31 cellular contexts compared by ENCODE assay signal in the genomic region with DNA sequence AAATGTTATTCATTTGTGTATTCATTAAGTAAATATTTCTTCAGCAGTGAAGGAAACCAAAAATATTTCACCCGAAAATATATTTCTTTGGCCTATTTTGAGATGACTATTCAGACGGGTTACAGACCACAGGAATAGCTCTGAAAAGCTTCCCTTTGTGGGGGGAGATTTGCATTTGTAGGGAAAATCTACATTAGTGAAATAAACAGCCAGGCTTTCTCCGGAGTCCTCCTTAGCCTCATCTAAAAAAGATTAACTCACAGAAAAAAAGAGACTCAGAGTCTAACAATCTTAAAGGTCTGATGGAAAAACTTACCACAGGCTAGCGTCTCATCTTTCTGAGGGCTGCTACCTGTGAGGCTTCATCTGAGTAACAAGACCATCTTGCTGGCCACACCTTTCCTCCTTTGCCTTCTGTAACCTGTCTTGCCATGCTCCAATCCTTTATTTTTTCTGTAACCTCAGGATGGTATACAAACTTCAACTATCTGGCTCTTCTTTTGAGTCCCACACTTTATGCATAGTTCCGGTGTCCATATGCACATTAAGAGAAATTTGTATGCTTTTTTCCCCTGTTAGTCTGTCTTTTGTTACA.
"Had no signal": no experiment of that assay in that cellular context is flagged by ENCODE, and none has a peak within 500 bp of the region (broad histone marks: within the 10 kb centered on the region; RNA-seq: fewer than 3 reads in every experiment).

No MANE protein-coding gene starts in this region.

- FAIRE-seq: colon had no signal

- H3K4me1 Mint-ChIP-seq: activated CD4-positive, alpha-beta T cell treated with anti-CD3 and anti-CD28 coated beads, Interleukin-2, amount 10 ng/mL, durations not matched to agents 24 days and 14 days; activated naive CD8-positive, alpha-beta T cell treated with anti-CD3 and anti-CD28 coated beads for 36 hours; stimulated activated effector memory CD8-positive, alpha-beta T cell treated with anti-CD3 and anti-CD28 coated beads, Interleukin-12 subunit alpha, Interleukin-12 subunit beta, amount 100 ng/mL, for 72 hours; stimulated activated naive CD8-positive, alpha-beta T cell treated with anti-CD3 and anti-CD28 coated beads, Interleukin-15, amount 100 ng/mL, for 72 hours; T-cell had no signal

- H3K36me3 ChIP-seq: adrenal gland, gastrocnemius medialis, left lung, neutrophil, ovary, right lobe of liver, thyroid gland had no signal

- H3K4me3 ChIP-seq: adrenal gland, body of pancreas, gastrocnemius medialis, hepatocyte, left lung, ovary, right lobe of liver, thyroid gland had no signal

- H3K27me3 ChIP-seq: adrenal gland, body of pancreas, gastrocnemius medialis, hepatocyte, left lung, neutrophil, ovary, right lobe of liver, thyroid gland had no signal

- H3K9me3 ChIP-seq: adrenal gland, body of pancreas, gastrocnemius medialis, left lung, neutrophil, ovary, right lobe of liver, thyroid gland had no signal

- H3K27ac ChIP-seq: adrenal gland, body of pancreas, gastrocnemius medialis, hepatocyte, left lung, neutrophil, ovary, right lobe of liver, thyroid gland had no signal

- H3K4me1 ChIP-seq: body of pancreas, gastrocnemius medialis, left lung, right lobe of liver, thyroid gland had no signal

- H3K36me3 Mint-ChIP-seq: activated CD4-positive, alpha-beta memory T cell treated with anti-CD3 and anti-CD28 coated beads for 36 hours; activated naive CD8-positive, alpha-beta T cell treated with anti-CD3 and anti-CD28 coated beads for 36 hours; stimulated activated effector memory CD8-positive, alpha-beta T cell treated with anti-CD3 and anti-CD28 coated beads, Interleukin-12 subunit alpha, Interleukin-12 subunit beta, amount 100 ng/mL, for 72 hours; T-cell had no signal

- H3K4me3 Mint-ChIP-seq: activated CD4-positive, alpha-beta memory T cell treated with anti-CD3 and anti-CD28 coated beads for 36 hours; activated CD4-positive, alpha-beta T cell treated with anti-CD3 and anti-CD28 coated beads, Interleukin-2, amount 10 ng/mL, durations not matched to agents 24 days and 14 days; activated naive CD4-positive, alpha-beta T cell treated with anti-CD3 and anti-CD28 coated beads for 36 hours; activated naive CD8-positive, alpha-beta T cell treated with anti-CD3 and anti-CD28 coated beads for 36 hours; activated T-helper 1 cell treated with anti-CD3 and anti-CD28 coated beads, Interleukin-12 subunit alpha, Interleukin-12 subunit beta, Interleukin-2, Interleukin-4 antibody, amounts not matched to agents 30 ng/mL and 10 ng/mL and 1 ng/mL, durations not matched to agents 14 hours and 24 hours and 36 hours; nephron; stimulated activated effector memory CD8-positive, alpha-beta T cell treated with anti-CD3 and anti-CD28 coated beads, Interleukin-12 subunit alpha, Interleukin-12 subunit beta, amount 100 ng/mL, for 72 hours; stimulated activated naive CD8-positive, alpha-beta T cell treated with anti-CD3 and anti-CD28 coated beads, Interleukin-15, amount 100 ng/mL, for 72 hours; T-cell; T-helper 2 cell treated with Interferon-gamma antibody and Interleukin-4, amounts not matched to agents 5 μg/mL and 100 μg/mL, for 36 hours had no signal

- DNase-seq: activated CD4-positive, alpha-beta memory T cell treated with anti-CD3 and anti-CD28 coated beads for 36 hours; activated CD4-positive, alpha-beta T cell treated with anti-CD3 and anti-CD28 coated beads, Interleukin-2, amount 10 ng/mL, durations not matched to agents 24 days and 14 days; activated CD8-positive, alpha-beta memory T cell treated with anti-CD3 and anti-CD28 coated beads, Interleukin-2, amount 50 U/mL, for 4 hours; activated effector memory CD4-positive, alpha-beta T cell treated with anti-CD3 and anti-CD28 coated beads, Interleukin-2, amount 50 U/mL, for 16 hours; activated naive CD4-positive, alpha-beta T cell treated with anti-CD3 and anti-CD28 coated beads for 36 hours; activated naive CD8-positive, alpha-beta T cell treated with anti-CD3 and anti-CD28 coated beads for 36 hours; activated T-cell treated with anti-CD3 and anti-CD28 coated beads, Interleukin-2, amount 50 U/mL, for 1 hour; adrenal gland; aorta; body of pancreas; dermis blood vessel endothelial cell; effector CD8-positive, alpha-beta T cell; gastrocnemius medialis; kidney glomerular epithelial cell; left lung; ovary; right lobe of liver; stimulated activated CD4-positive, alpha-beta T cell treated with anti-CD3 and anti-CD28 coated beads, Interleukin-12 subunit alpha, Interleukin-12 subunit beta, amount 100 ng/mL, for 4 hours; stimulated activated CD4-positive, alpha-beta T cell treated with anti-CD3 and anti-CD28 coated beads, Interleukin-4, amount 100 ng/mL, for 24 hours; stimulated activated naive CD8-positive, alpha-beta T cell treated with anti-CD3 and anti-CD28 coated beads, Interleukin-15, amount 100 ng/mL, for 72 hours; substantia nigra; T-cell; thyroid gland had no signal

- H3K27ac Mint-ChIP-seq: activated CD4-positive, alpha-beta memory T cell treated with anti-CD3 and anti-CD28 coated beads for 36 hours; activated CD4-positive, alpha-beta T cell treated with anti-CD3 and anti-CD28 coated beads, Interleukin-2, amount 10 ng/mL, durations not matched to agents 24 days and 14 days; activated naive CD4-positive, alpha-beta T cell treated with anti-CD3 and anti-CD28 coated beads for 36 hours; activated naive CD8-positive, alpha-beta T cell treated with anti-CD3 and anti-CD28 coated beads for 36 hours; activated T-helper 1 cell treated with anti-CD3 and anti-CD28 coated beads, Interleukin-12 subunit alpha, Interleukin-12 subunit beta, Interleukin-2, Interleukin-4 antibody, amounts not matched to agents 30 ng/mL and 10 ng/mL and 1 ng/mL, durations not matched to agents 14 hours and 24 hours and 36 hours; progenitor cell of endocrine pancreas; stimulated activated effector memory CD8-positive, alpha-beta T cell treated with anti-CD3 and anti-CD28 coated beads, Interleukin-12 subunit alpha, Interleukin-12 subunit beta, amount 100 ng/mL, for 72 hours; stimulated activated naive CD8-positive, alpha-beta T cell treated with anti-CD3 and anti-CD28 coated beads, Interleukin-15, amount 100 ng/mL, for 72 hours; T-cell; T-helper 2 cell treated with Interferon-gamma antibody and Interleukin-4, amounts not matched to agents 5 μg/mL and 100 μg/mL, for 36 hours had no signal

- H3K27me3 Mint-ChIP-seq: activated CD4-positive, alpha-beta memory T cell treated with anti-CD3 and anti-CD28 coated beads for 36 hours; activated CD4-positive, alpha-beta T cell treated with anti-CD3 and anti-CD28 coated beads, Interleukin-2, amount 10 ng/mL, durations not matched to agents 24 days and 14 days; activated naive CD8-positive, alpha-beta T cell treated with anti-CD3 and anti-CD28 coated beads for 36 hours; progenitor cell of endocrine pancreas; stimulated activated naive CD8-positive, alpha-beta T cell treated with anti-CD3 and anti-CD28 coated beads, Interleukin-15, amount 100 ng/mL, for 72 hours; T-cell had no signal

- ATAC-seq: body of pancreas; gastrocnemius medialis; left lung; right lobe of liver; stimulated activated effector memory CD8-positive, alpha-beta T cell treated with anti-CD3 and anti-CD28 coated beads, Interleukin-12 subunit alpha, Interleukin-12 subunit beta, amount 100 ng/mL, for 72 hours; stimulated activated naive CD8-positive, alpha-beta T cell treated with anti-CD3 and anti-CD28 coated beads, Interleukin-15, amount 100 ng/mL, for 72 hours; T-cell had no signal

- H3K9me3 Mint-ChIP-seq: activated CD4-positive, alpha-beta memory T cell treated with anti-CD3 and anti-CD28 coated beads for 36 hours; activated CD4-positive, alpha-beta T cell treated with anti-CD3 and anti-CD28 coated beads, Interleukin-2, amount 10 ng/mL, durations not matched to agents 24 days and 14 days; activated naive CD4-positive, alpha-beta T cell treated with anti-CD3 and anti-CD28 coated beads for 36 hours; activated naive CD8-positive, alpha-beta T cell treated with anti-CD3 and anti-CD28 coated beads for 36 hours; activated T-helper 1 cell treated with anti-CD3 and anti-CD28 coated beads, Interleukin-12 subunit alpha, Interleukin-12 subunit beta, Interleukin-2, Interleukin-4 antibody, amounts not matched to agents 30 ng/mL and 10 ng/mL and 1 ng/mL, durations not matched to agents 14 hours and 24 hours and 36 hours; nephron; T-helper 2 cell treated with Interferon-gamma antibody and Interleukin-4, amounts not matched to agents 5 μg/mL and 100 μg/mL, for 36 hours had no signal

- H3K4me2 ChIP-seq: hepatocyte had no signal
